Comparison of ENCODE assay signal across 34 cellular contexts in the genomic region with DNA sequence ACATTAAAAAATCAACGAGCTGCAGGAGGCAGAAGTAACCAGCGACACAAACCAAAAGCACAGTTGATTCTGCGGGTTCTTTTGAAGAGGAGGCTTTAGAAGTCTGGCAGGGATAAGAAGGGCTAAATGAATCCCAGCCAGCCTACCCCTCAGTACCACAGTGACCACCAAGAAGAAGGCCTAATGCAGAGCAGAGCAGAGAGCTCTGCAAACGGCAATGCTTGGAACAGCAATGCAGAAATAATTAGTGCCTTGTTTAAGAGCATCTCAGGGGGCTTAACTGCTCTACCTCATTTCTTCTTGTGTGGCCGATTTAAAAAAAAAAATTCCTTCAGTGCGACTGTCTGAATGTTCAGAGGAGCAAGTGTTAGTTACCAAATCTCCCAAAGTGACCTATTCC. TPM values are rescaled to one million over a fixed set of nuclear protein-coding genes. Genes with fewer than 3 reads are reported as not detected.
"Had no signal": no experiment of that assay in that cellular context is flagged by ENCODE, and none has a peak within 500 bp of the region (broad histone marks: within the 10 kb centered on the region; RNA-seq: fewer than 3 reads in every experiment).

No MANE protein-coding gene starts in this region.

- ATAC-seq: activated CD4-positive, alpha-beta T cell treated with anti-CD3 and anti-CD28 coated beads for 36 hours; activated CD8-positive, alpha-beta memory T cell treated with anti-CD3 and anti-CD28 coated beads, Interleukin-2, amount 10 ng/mL, durations not matched to agents 7 days and 5 days; activated CD8-positive, alpha-beta T cell treated with anti-CD3 and anti-CD28 coated beads, Interleukin-2, amount 10 ng/mL, durations not matched to agents 7 days and 5 days; activated naive CD8-positive, alpha-beta T cell treated with anti-CD3 and anti-CD28 coated beads, Interleukin-2, amount 50 U/mL, for 24 hours; body of pancreas; effector memory CD8-positive, alpha-beta T cell had no signal

- H3K4me1 ChIP-seq: adrenal gland had no signal

- H3K9me3 Mint-ChIP-seq: activated CD4-positive, alpha-beta memory T cell treated with anti-CD3 and anti-CD28 coated beads for 36 hours; activated CD4-positive, alpha-beta T cell treated with anti-CD3 and anti-CD28 coated beads, Interleukin-2, amount 10 ng/mL, durations not matched to agents 24 days and 14 days; activated naive CD4-positive, alpha-beta T cell treated with anti-CD3 and anti-CD28 coated beads for 36 hours; activated naive CD4-positive, alpha-beta T cell treated with anti-CD3 and anti-CD28 coated beads, Interleukin-2, amount 50 U/mL, for 24 hours; activated naive CD8-positive, alpha-beta T cell treated with anti-CD3 and anti-CD28 coated beads for 36 hours; activated naive CD8-positive, alpha-beta T cell treated with anti-CD3 and anti-CD28 coated beads, Interleukin-2, amount 50 U/mL, for 24 hours; activated T-helper 1 cell treated with anti-CD3 and anti-CD28 coated beads, Interleukin-12 subunit alpha, Interleukin-12 subunit beta, Interleukin-2, Interleukin-4 antibody, amounts not matched to agents 30 ng/mL and 10 ng/mL and 1 ng/mL, durations not matched to agents 14 hours and 24 hours and 36 hours; activated T-helper 2 cell treated with anti-CD3 and anti-CD28 coated beads, Interferon-gamma antibody, Interleukin-2, Interleukin-4, amounts not matched to agents 10 μg/mL and 5 μg/mL and 100 μg/mL, durations not matched to agents 14 hours and 24 hours and 36 hours; effector memory CD8-positive, alpha-beta T cell had no signal

- H3K27ac ChIP-seq: adrenal gland, body of pancreas, epithelial cell of prostate had no signal

- H3K4me3 Mint-ChIP-seq: activated CD4-positive, alpha-beta memory T cell treated with anti-CD3 and anti-CD28 coated beads for 36 hours; activated CD4-positive, alpha-beta T cell treated with anti-CD3 and anti-CD28 coated beads for 36 hours; activated CD4-positive, alpha-beta T cell treated with anti-CD3 and anti-CD28 coated beads, Interleukin-2, amount 10 ng/mL, durations not matched to agents 24 days and 14 days; activated CD8-positive, alpha-beta memory T cell treated with anti-CD3 and anti-CD28 coated beads, Interleukin-2, amount 10 ng/mL, durations not matched to agents 7 days and 5 days; activated CD8-positive, alpha-beta T cell treated with anti-CD3 and anti-CD28 coated beads, Interleukin-2, amount 10 ng/mL, durations not matched to agents 7 days and 5 days; activated naive CD4-positive, alpha-beta T cell treated with anti-CD3 and anti-CD28 coated beads for 36 hours; activated naive CD4-positive, alpha-beta T cell treated with anti-CD3 and anti-CD28 coated beads, Interleukin-2, amount 50 U/mL, for 24 hours; activated naive CD8-positive, alpha-beta T cell treated with anti-CD3 and anti-CD28 coated beads for 36 hours; activated naive CD8-positive, alpha-beta T cell treated with anti-CD3 and anti-CD28 coated beads, Interleukin-2, amount 50 U/mL, for 24 hours; activated T-helper 1 cell treated with anti-CD3 and anti-CD28 coated beads, Interleukin-12 subunit alpha, Interleukin-12 subunit beta, Interleukin-2, Interleukin-4 antibody, amounts not matched to agents 30 ng/mL and 10 ng/mL and 1 ng/mL, durations not matched to agents 14 hours and 24 hours and 36 hours; effector memory CD8-positive, alpha-beta T cell had no signal

- H3K4me3 ChIP-seq: adrenal gland, body of pancreas, esophagus squamous epithelium had no signal

- H3K27me3 ChIP-seq: adrenal gland, body of pancreas, esophagus squamous epithelium had no signal

- H3K9me3 ChIP-seq: adrenal gland, body of pancreas, esophagus squamous epithelium had no signal

- H3K27ac Mint-ChIP-seq: activated CD4-positive, alpha-beta memory T cell treated with anti-CD3 and anti-CD28 coated beads for 36 hours; activated CD4-positive, alpha-beta T cell treated with anti-CD3 and anti-CD28 coated beads for 36 hours; activated CD4-positive, alpha-beta T cell treated with anti-CD3 and anti-CD28 coated beads, Interleukin-2, amount 10 ng/mL, durations not matched to agents 24 days and 14 days; activated CD8-positive, alpha-beta memory T cell treated with anti-CD3 and anti-CD28 coated beads, Interleukin-2, amount 10 ng/mL, durations not matched to agents 7 days and 5 days; activated CD8-positive, alpha-beta T cell treated with anti-CD3 and anti-CD28 coated beads, Interleukin-2, amount 10 ng/mL, durations not matched to agents 7 days and 5 days; activated naive CD4-positive, alpha-beta T cell treated with anti-CD3 and anti-CD28 coated beads for 36 hours; activated naive CD4-positive, alpha-beta T cell treated with anti-CD3 and anti-CD28 coated beads, Interleukin-2, amount 50 U/mL, for 24 hours; activated naive CD8-positive, alpha-beta T cell treated with anti-CD3 and anti-CD28 coated beads for 36 hours; activated naive CD8-positive, alpha-beta T cell treated with anti-CD3 and anti-CD28 coated beads, Interleukin-2, amount 50 U/mL, for 24 hours; activated T-helper 1 cell treated with anti-CD3 and anti-CD28 coated beads, Interleukin-12 subunit alpha, Interleukin-12 subunit beta, Interleukin-2, Interleukin-4 antibody, amounts not matched to agents 30 ng/mL and 10 ng/mL and 1 ng/mL, durations not matched to agents 14 hours and 24 hours and 36 hours; activated T-helper 2 cell treated with anti-CD3 and anti-CD28 coated beads, Interferon-gamma antibody, Interleukin-2, Interleukin-4, amounts not matched to agents 10 μg/mL and 5 μg/mL and 100 μg/mL, durations not matched to agents 14 hours and 24 hours and 36 hours; effector memory CD8-positive, alpha-beta T cell had no signal

- H3K4me1 Mint-ChIP-seq: activated CD4-positive, alpha-beta T cell treated with anti-CD3 and anti-CD28 coated beads for 36 hours; activated CD4-positive, alpha-beta T cell treated with anti-CD3 and anti-CD28 coated beads, Interleukin-2, amount 10 ng/mL, durations not matched to agents 24 days and 14 days; activated naive CD4-positive, alpha-beta T cell treated with anti-CD3 and anti-CD28 coated beads, Interleukin-2, amount 50 U/mL, for 24 hours; activated naive CD8-positive, alpha-beta T cell treated with anti-CD3 and anti-CD28 coated beads for 36 hours; activated naive CD8-positive, alpha-beta T cell treated with anti-CD3 and anti-CD28 coated beads, Interleukin-2, amount 50 U/mL, for 24 hours had no signal

- H3K27me3 Mint-ChIP-seq: activated CD4-positive, alpha-beta memory T cell treated with anti-CD3 and anti-CD28 coated beads for 36 hours; activated CD4-positive, alpha-beta T cell treated with anti-CD3 and anti-CD28 coated beads for 36 hours; activated CD4-positive, alpha-beta T cell treated with anti-CD3 and anti-CD28 coated beads, Interleukin-2, amount 10 ng/mL, durations not matched to agents 24 days and 14 days; activated CD8-positive, alpha-beta memory T cell treated with anti-CD3 and anti-CD28 coated beads, Interleukin-2, amount 10 ng/mL, durations not matched to agents 7 days and 5 days; activated naive CD4-positive, alpha-beta T cell treated with anti-CD3 and anti-CD28 coated beads, Interleukin-2, amount 50 U/mL, for 24 hours; activated naive CD8-positive, alpha-beta T cell treated with anti-CD3 and anti-CD28 coated beads for 36 hours; activated naive CD8-positive, alpha-beta T cell treated with anti-CD3 and anti-CD28 coated beads, Interleukin-2, amount 50 U/mL, for 24 hours; effector memory CD8-positive, alpha-beta T cell had no signal

- DNase-seq: activated CD4-positive, alpha-beta memory T cell treated with anti-CD3 and anti-CD28 coated beads for 36 hours; activated CD4-positive, alpha-beta T cell treated with anti-CD3 and anti-CD28 coated beads for 36 hours; activated CD4-positive, alpha-beta T cell treated with anti-CD3 and anti-CD28 coated beads, Interleukin-2, amount 10 ng/mL, durations not matched to agents 24 days and 14 days; activated CD4-positive, CD25-positive, alpha-beta regulatory T cell; activated CD4-positive, CD25-positive, alpha-beta regulatory T cell treated with anti-CD3 and anti-CD28 coated beads, Interleukin-2, amount 50 U/mL, for 72 hours; activated CD8-positive, alpha-beta memory T cell treated with anti-CD3 and anti-CD28 coated beads, Interleukin-2, amount 10 ng/mL, durations not matched to agents 7 days and 5 days; activated CD8-positive, alpha-beta memory T cell treated with anti-CD3 and anti-CD28 coated beads, Interleukin-2, amount 50 U/mL, for 4 hours; activated CD8-positive, alpha-beta T cell treated with anti-CD3 and anti-CD28 coated beads, Interleukin-2, amount 10 ng/mL, durations not matched to agents 7 days and 5 days; activated effector memory CD4-positive, alpha-beta T cell treated with anti-CD3 and anti-CD28 coated beads, Interleukin-2, amount 50 U/mL, for 16 hours; activated naive CD4-positive, alpha-beta T cell treated with anti-CD3 and anti-CD28 coated beads for 36 hours; activated naive CD8-positive, alpha-beta T cell treated with anti-CD3 and anti-CD28 coated beads for 36 hours; activated naive CD8-positive, alpha-beta T cell treated with anti-CD3 and anti-CD28 coated beads, Interleukin-2, amount 50 U/mL, for 24 hours; activated T-cell treated with anti-CD3 and anti-CD28 coated beads, Interleukin-2, amount 50 U/mL, for 1 hour; activated T-cell treated with anti-CD3 and anti-CD28 coated beads, Interleukin-2, amount 50 U/mL, for 48 hours; adrenal gland; amygdala; aorta; body of pancreas; caudate nucleus; cortex of kidney; dermis blood vessel endothelial cell; effector CD4-positive, alpha-beta T cell; effector memory CD8-positive, alpha-beta T cell; esophagus squamous epithelium; T-helper 2 cell had no signal

RNA-seq across cellular contexts. Expression of a gene that starts 17.2 kb away (rescaled TPM):
- total RNA-seq: activated CD4-positive, alpha-beta memory T cell treated with anti-CD3 and anti-CD28 coated beads for 36 hours; activated CD4-positive, alpha-beta T cell treated with anti-CD3 and anti-CD28 coated beads for 36 hours; activated CD4-positive, alpha-beta T cell treated with anti-CD3 and anti-CD28 coated beads, Interleukin-2, amount 10 ng/mL, durations not matched to agents 24 days and 14 days; activated CD8-positive, alpha-beta memory T cell treated with anti-CD3 and anti-CD28 coated beads for 36 hours; activated CD8-positive, alpha-beta memory T cell treated with anti-CD3 and anti-CD28 coated beads, Interleukin-2, amount 10 ng/mL, durations not matched to agents 7 days and 5 days; activated CD8-positive, alpha-beta T cell treated with anti-CD3 and anti-CD28 coated beads, Interleukin-2, amount 10 ng/mL, durations not matched to agents 7 days and 5 days; activated naive CD4-positive, alpha-beta T cell treated with anti-CD3 and anti-CD28 coated beads for 36 hours; activated naive CD8-positive, alpha-beta T cell treated with anti-CD3 and anti-CD28 coated beads for 36 hours; activated T-helper 1 cell treated with anti-CD3 and anti-CD28 coated beads, Interleukin-12 subunit alpha, Interleukin-12 subunit beta, Interleukin-2, Interleukin-4 antibody, amounts not matched to agents 30 ng/mL and 10 ng/mL and 1 ng/mL, durations not matched to agents 14 hours and 24 hours and 36 hours; activated T-helper 2 cell treated with anti-CD3 and anti-CD28 coated beads, Interferon-gamma antibody, Interleukin-2, Interleukin-4, amounts not matched to agents 10 μg/mL and 5 μg/mL and 100 μg/mL, durations not matched to agents 14 hours and 24 hours and 36 hours; adrenal gland; aorta; body of pancreas; chondrocyte; dermis blood vessel endothelial cell; endothelial cell of umbilical vein; esophagus squamous epithelium; T-helper 1 cell treated with Interleukin-12 subunit alpha and Interleukin-12 subunit beta and Interleukin-4 antibody, amounts not matched to agents 30 ng/mL and 1 ng/mL, for 36 hours had no signal
- polyA plus RNA-seq: endothelial cell of umbilical vein, esophagus had no signal
